In genomic region chr12:53995311-53996187, GRCh38 we compare ENCODE assay signal across 7 cellular contexts. TPM values are rescaled to one million over a fixed set of nuclear protein-coding genes. Genes with fewer than 3 reads are reported as not detected.
A peak's percentile ranks its signal among the peaks of the same experiment; 100 is the strongest.
DNase-seq lines count a peak whose midpoint lies in the region; ATAC-seq and TF ChIP-seq lines count a peak whose summit lies in the region.

No MANE protein-coding gene starts in this region.

- peak; percentile 57 for ATAC-seq in mucosa of descending colon
- ATAC-seq in GM19035 (IDR thresholded peaks at IDR 0.05; ENCODE audit: unreplicated experiment) = no peak

- WGBS in GM23248 (ENCODE audit: low coverage in 1 of 2, low lambda C conversion rate in 2 of 2, missing lambda C conversion rate in 2 of 2), 2 experiments = 19 to 34% methylated on average over 39 to 47 of the region's 50 CpGs

- peaks cover 42% of the 10 kb centered on the region for H3K27me3 ChIP-seq in GM23248 (replicated peaks; ENCODE audit: insufficient read depth)
- H3K27me3 ChIP-seq in colonic mucosa = peaks cover 100% of the 10 kb centered on the region

- no peaks in the 10 kb centered on the region for H3K9me3 ChIP-seq in GM23248 (ENCODE audit: low read depth)
- H3K9me3 ChIP-seq in colonic mucosa = no peaks in the 10 kb centered on the region
- no peaks in the 10 kb centered on the region for H3K9me3 ChIP-seq in mucosa of descending colon

- in situ Hi-C loops in GM23248 (cut with MboI) = no loop called here

- H3K4me2 ChIP-seq in GM23248 (ENCODE audit: unreplicated experiment) = peak overlapping the region; percentile 66

- no peaks in the 10 kb centered on the region for H3F3A ChIP-seq in GM23248 (ENCODE audit: insufficient read depth)

- peak overlapping the region; percentile 70 for H2AFZ ChIP-seq in GM23248

- peak overlapping the region; percentile 75 for H3K9ac ChIP-seq in GM23248
- peak overlapping the region in 1 of 2 donors; percentile 19 for H3K9ac ChIP-seq in colonic mucosa (ENCODE audit: low read depth in 2 of 2, low read length in 2 of 2)

- H3K27ac ChIP-seq in GM23248 (no peak overlapping the region), colonic mucosa (no peak overlapping the region)

- H3K4me1 ChIP-seq in GM23248 (ENCODE audit: insufficient read depth) (peaks cover 3% of the 10 kb centered on the region; the same call in 1 of the 2 replicates), colonic mucosa (peaks cover 9% of the 10 kb centered on the region), mucosa of descending colon (ENCODE audit: low read depth) (peaks cover 35% of the 10 kb centered on the region)

- H3K36me3 ChIP-seq in GM23248 (ENCODE audit: low read depth) (no peaks in the 10 kb centered on the region), colonic mucosa (no peaks in the 10 kb centered on the region), mucosa of descending colon (ENCODE audit: low read depth) (no peaks in the 10 kb centered on the region)

- no peaks in the 10 kb centered on the region for H3K9me2 ChIP-seq in GM23248 (ENCODE audit: insufficient read depth)

- DNase-seq in GM23248 (peak; percentile 64), NCI-H2196 treated with DMSO at 0.1 percent for 48 hours (lab: John Stamatoyannopoulos, UW; ENCODE audit: unreplicated experiment) (peak; percentile 47), colonic mucosa (no peak), mucosa of descending colon (peak; percentile 13 to 51 (median 33)), iPS-NIHi7 (ENCODE audit: extremely low spot score) (no peak), middle frontal gyrus (ENCODE audit: extremely low spot score, low spot score) (no peak)

- intact Hi-C loops in colonic mucosa (cut with DNase I) (no loop called here), mucosa of descending colon (cut with DNase I, micrococcal nuclease) (no loop called here)

- H3K79me2 ChIP-seq in GM23248 (ENCODE audit: insufficient read depth) = 0 out of 2 replicates have a peak, but pooled peaks cover under 1% of the 10 kb centered on the region

- H3K4me3 ChIP-seq in GM23248 (peak overlapping the region; percentile 56), colonic mucosa (peak overlapping the region; percentile 37), mucosa of descending colon (no peak overlapping the region)

- H4K20me1 ChIP-seq in GM23248 (ENCODE audit: insufficient read depth) = no peaks in the 10 kb centered on the region

- TF ChIP-seq CTCF in colonic mucosa (IDR thresholded peaks at IDR 0.05) (no peak), mucosa of descending colon (IDR thresholded peaks at IDR 0.05) (no peak)

RNA-seq across cellular contexts. Expression of gene HOXC9, which starts 4.4 kb away (rescaled TPM):
- total RNA-seq in GM23248 (2014; rRNA removed; shearing (Covaris generic)) = 2.5 and 3.7 TPM in 2 replicates
- 5.5 and 6.0 TPM in 2 replicates for polyA plus RNA-seq in GM23248 (2016; fragmentation: Nextera tagmentation; extraction: Ambion mirVana)
- total RNA-seq in colonic mucosa (not detected), mucosa of descending colon (not detected)

RNA-seq across cellular contexts. Expression of gene HOXC10, which starts 10.6 kb away (rescaled TPM):
- not detected in 2 replicates for total RNA-seq in GM23248 (2014; rRNA removed; shearing (Covaris generic))
- polyA plus RNA-seq in GM23248 (2016; fragmentation: Nextera tagmentation; extraction: Ambion mirVana) = not detected in 2 replicates
- total RNA-seq in colonic mucosa (not detected), mucosa of descending colon (not detected)

RNA-seq across cellular contexts. Expression of gene HOXC8, which starts 13.2 kb away (rescaled TPM):
- total RNA-seq in GM23248 (2014; rRNA removed; shearing (Covaris generic)) = 3.8 and 11.3 TPM in 2 replicates
- polyA plus RNA-seq in GM23248 (2016; fragmentation: Nextera tagmentation; extraction: Ambion mirVana) = 16.7 and 20.8 TPM in 2 replicates
- total RNA-seq in colonic mucosa = not detected
- not detected for total RNA-seq in mucosa of descending colon

RNA-seq across cellular contexts. Expression of gene HOTAIR, which starts 20.8 kb away (rescaled TPM):
- not detected in 2 replicates for total RNA-seq in GM23248 (2014; rRNA removed; shearing (Covaris generic))
- polyA plus RNA-seq in GM23248 (2016; fragmentation: Nextera tagmentation; extraction: Ambion mirVana) = not detected in 2 replicates
- total RNA-seq in colonic mucosa = not detected
- total RNA-seq in mucosa of descending colon = not detected

RNA-seq across cellular contexts. Expression of gene HOXC11, which starts 22.6 kb away (rescaled TPM):
- total RNA-seq in GM23248 (2014; rRNA removed; shearing (Covaris generic)) = not detected in 2 replicates
- polyA plus RNA-seq in GM23248 (2016; fragmentation: Nextera tagmentation; extraction: Ambion mirVana) = not detected in 2 replicates
- not detected for total RNA-seq in colonic mucosa
- not detected for total RNA-seq in mucosa of descending colon

Comparison
In these comparisons a context has a peak if more than half of its experiments do, and no peak if none do; other contexts are left out.
1. DNase-seq: peak in GM23248 (single experiment), NCI-H2196 treated with DMSO at 0.1 percent for 48 hours (single experiment) and mucosa of descending colon (3 of 3); none in colonic mucosa (single experiment), iPS-NIHi7 (single experiment) and middle frontal gyrus (single experiment).